Comparison of ENCODE assay signal across 29 cellular contexts in genomic region chr3:37103103-37103815, GRCh38.
DNase-seq lines count a peak whose midpoint lies in the region; ATAC-seq, FAIRE-seq and TF ChIP-seq lines count a peak whose summit lies in the region.
"Had no signal": no experiment of that assay in that cellular context is flagged by ENCODE, and none has a peak within 500 bp of the region (broad histone marks: within the 10 kb centered on the region; RNA-seq: fewer than 3 reads in every experiment).

No MANE protein-coding gene starts in this region.

- H3K4me3 Mint-ChIP-seq in chondrocyte (ENCODE audit: unreplicated experiment), result no peak overlapping the region
- H3K4me3 Mint-ChIP-seq: activated naive CD4-positive, alpha-beta T cell treated with anti-CD3 and anti-CD28 coated beads, Interleukin-2, amount 50 U/mL, for 24 hours; IgD-negative memory B cell; stimulated activated naive CD8-positive, alpha-beta T cell treated with anti-CD3 and anti-CD28 coated beads, Interleukin-15, amount 100 ng/mL, for 72 hours had no signal

- no peaks in the 10 kb centered on the region for H3K27me3 Mint-ChIP-seq in chondrocyte (ENCODE audit: low read depth)
- H3K27me3 Mint-ChIP-seq: activated naive CD4-positive, alpha-beta T cell treated with anti-CD3 and anti-CD28 coated beads, Interleukin-2, amount 50 U/mL, for 24 hours; IgD-negative memory B cell; stimulated activated naive CD8-positive, alpha-beta T cell treated with anti-CD3 and anti-CD28 coated beads, Interleukin-15, amount 100 ng/mL, for 72 hours had no signal

- no peak overlapping the region for H3K4me3 ChIP-seq in Karpas-422 (ENCODE audit: low read length)
- H3K4me3 ChIP-seq in prostate gland, result no peak overlapping the region
- H3K4me3 ChIP-seq: BLaER1, MG63 had no signal

- no peaks in the 10 kb centered on the region for H3K9me3 ChIP-seq in Karpas-422 (ENCODE audit: low read length)
- no peaks in the 10 kb centered on the region for H3K9me3 ChIP-seq in prostate gland
- H3K9me3 ChIP-seq: BLaER1, MG63 had no signal

- H3K27ac Mint-ChIP-seq in chondrocyte (ENCODE audit: unreplicated experiment), result no peak overlapping the region
- H3K27ac Mint-ChIP-seq: activated naive CD4-positive, alpha-beta T cell treated with anti-CD3 and anti-CD28 coated beads, Interleukin-2, amount 50 U/mL, for 24 hours had no signal

- ATAC-seq in GM18868 (IDR thresholded peaks at IDR 0.05; ENCODE audit: unreplicated experiment), result no peak
- ATAC-seq: Panc1; stimulated activated naive CD8-positive, alpha-beta T cell treated with anti-CD3 and anti-CD28 coated beads, Interleukin-15, amount 100 ng/mL, for 72 hours had no signal

- 44% methylated on average over 2 of the region's 2 CpGs for WGBS in prostate gland

- peaks cover 4% of the 10 kb centered on the region; the same call in 1 of the 2 replicates for H3K79me2 ChIP-seq in Karpas-422 (ENCODE audit: low read length)

- H3K9me3 Mint-ChIP-seq in chondrocyte (ENCODE audit: low read depth), result no peaks in the 10 kb centered on the region
- H3K9me3 Mint-ChIP-seq: activated naive CD4-positive, alpha-beta T cell treated with anti-CD3 and anti-CD28 coated beads, Interleukin-2, amount 50 U/mL, for 24 hours; IgD-negative memory B cell; stimulated activated naive CD8-positive, alpha-beta T cell treated with anti-CD3 and anti-CD28 coated beads, Interleukin-15, amount 100 ng/mL, for 72 hours had no signal

- H3K36me3 ChIP-seq in Karpas-422 (ENCODE audit: insufficient read depth, low read length), result no peaks in the 10 kb centered on the region
- no peaks in the 10 kb centered on the region for H3K36me3 ChIP-seq in prostate gland
- H3K36me3 ChIP-seq: BLaER1, MG63 had no signal

- H3K9ac ChIP-seq in Karpas-422 (ENCODE audit: low read length), result no peak overlapping the region
- H3K9ac ChIP-seq: BLaER1 had no signal

- TF ChIP-seq CTCF in prostate gland (IDR thresholded peaks at IDR 0.05) (no peak), chondrocyte (IDR thresholded peaks at IDR 0.05) (no peak)

- H3K4me1 ChIP-seq in Karpas-422 (ENCODE audit: low read length) (peaks cover 11% of the 10 kb centered on the region; the same call in 1 of the 2 replicates), prostate gland (replicated peaks) (no peaks in the 10 kb centered on the region)
- H3K4me1 ChIP-seq: BLaER1 had no signal

- H3K27me3 ChIP-seq in Karpas-422 (ENCODE audit: low read length) (no peaks in the 10 kb centered on the region), prostate gland (replicated peaks; ENCODE audit: insufficient read depth) (no peaks in the 10 kb centered on the region)
- H3K27me3 ChIP-seq: BLaER1, MG63 had no signal

- 0 out of 2 replicates have a peak overlapping the region, but pooled peaks have one; percentile 2 for H2AFZ ChIP-seq in Karpas-422 (ENCODE audit: low read length)

- peak; percentile 28 for FAIRE-seq in G401.6 (lab: Jason Lieb, UNC)
- FAIRE-seq: colon, kidney had no signal

- no peaks in the 10 kb centered on the region for H3K9me2 ChIP-seq in Karpas-422 (replicated peaks; ENCODE audit: insufficient read depth, low read length)

- H3K36me3 Mint-ChIP-seq in chondrocyte (ENCODE audit: low read depth), result peaks cover 4% of the 10 kb centered on the region

- DNase-seq in Karpas-422 (no peak), left kidney (ENCODE audit: low read depth, low spot score) (peak; percentile 60), prostate gland (ENCODE audit: low spot score) (no peak), chondrocyte (ENCODE audit: low spot score) (no peak), cerebellum (ENCODE audit: low spot score) (no peak)
- DNase-seq: activated CD4-positive, alpha-beta T cell treated with anti-CD3 and anti-CD28 coated beads, Interleukin-2, amount 50 U/mL, for 48 hours; activated CD4-positive, CD25-positive, alpha-beta regulatory T cell; activated CD8-positive, alpha-beta memory T cell treated with anti-CD3 and anti-CD28 coated beads, Interleukin-2, amount 50 U/mL, for 4 hours; amygdala; effector CD8-positive, alpha-beta T cell; erythroblast; GF-D8; glutamatergic neuron; kidney; mesendoderm; MG63; NCI-H1417; NCI-H2029 treated with DMSO at 0.1 percent for 48 hours; SHP77 treated with DMSO at 0.1 percent for 48 hours; stimulated activated naive CD8-positive, alpha-beta T cell treated with anti-CD3 and anti-CD28 coated beads, Interleukin-15, amount 100 ng/mL, for 72 hours; SW 1271; T1000 had no signal

- TF ChIP-seq POLR2A in prostate gland (IDR thresholded peaks at IDR 0.05), result no peak

- intact Hi-C loops in prostate gland (cut with DNase I), result no loop called here

- no peak overlapping the region for H3K4me2 ChIP-seq in Karpas-422 (ENCODE audit: low read depth, low read length, poor library complexity, severe bottlenecking)
- H3K4me2 ChIP-seq: BLaER1 had no signal

- H4K20me1 ChIP-seq in Karpas-422 (ENCODE audit: insufficient read depth, low read depth, low read length), result no peaks in the 10 kb centered on the region
- H4K20me1 ChIP-seq: BLaER1 had no signal

- no peak overlapping the region for H3K27ac ChIP-seq in Karpas-422 (ENCODE audit: low read length)
- H3K27ac ChIP-seq in prostate gland, result peak overlapping the region; percentile 20 to 35
- H3K27ac ChIP-seq: BLaER1 had no signal

- H3K4me1 Mint-ChIP-seq in chondrocyte (ENCODE audit: low read depth), result peaks cover 10% of the 10 kb centered on the region
- H3K4me1 Mint-ChIP-seq: activated naive CD4-positive, alpha-beta T cell treated with anti-CD3 and anti-CD28 coated beads, Interleukin-2, amount 50 U/mL, for 24 hours; stimulated activated naive CD8-positive, alpha-beta T cell treated with anti-CD3 and anti-CD28 coated beads, Interleukin-15, amount 100 ng/mL, for 72 hours had no signal
